9 cellular contexts compared by ENCODE assay signal in the genomic region with DNA sequence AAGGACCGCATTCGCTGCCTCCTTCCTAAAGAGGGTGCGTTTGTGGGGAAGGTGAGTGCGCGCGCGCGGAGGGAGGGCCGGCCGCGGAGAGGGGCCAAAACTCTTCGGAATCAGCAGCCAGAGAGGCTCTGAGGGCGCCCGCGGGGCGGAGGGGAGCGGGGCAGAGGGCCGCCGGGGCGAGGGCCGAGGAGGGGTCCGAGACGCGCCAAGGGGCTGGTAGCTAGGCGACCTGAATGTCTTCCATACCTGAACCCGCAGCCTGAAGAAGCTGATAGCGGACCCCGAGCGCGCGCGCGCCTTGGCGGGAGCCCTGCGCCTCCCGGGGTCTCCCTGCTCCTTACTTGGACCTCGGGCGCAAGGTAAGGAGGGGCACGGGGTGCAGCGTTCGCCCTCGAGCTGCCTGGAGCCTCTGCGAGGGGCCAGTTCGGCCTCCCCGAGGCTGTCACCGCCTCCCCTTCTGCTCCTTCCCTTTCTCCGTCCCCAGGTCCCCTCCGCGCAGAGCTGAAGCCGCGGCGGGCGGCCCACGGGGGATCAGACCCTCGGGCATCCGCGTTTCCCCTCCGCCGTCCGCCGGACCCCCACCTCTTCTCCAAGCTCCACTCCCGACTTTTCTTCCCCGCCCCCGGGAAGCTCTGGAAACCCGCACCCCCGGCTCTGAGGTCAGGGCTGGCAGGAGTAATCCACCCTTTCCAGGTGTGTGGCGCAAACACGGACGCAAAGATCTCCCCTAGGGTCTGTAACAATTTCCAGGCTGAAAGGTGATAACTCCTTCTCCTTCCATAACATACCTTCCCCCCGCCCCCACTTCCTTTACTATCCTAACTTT. TPM values are rescaled to one million over a fixed set of nuclear protein-coding genes. Genes with fewer than 3 reads are reported as not detected.
DNase-seq lines count a peak whose midpoint lies in the region; ATAC-seq, FAIRE-seq and TF ChIP-seq lines count a peak whose summit lies in the region.
"Had no signal": no experiment of that assay in that cellular context is flagged by ENCODE, and none has a peak within 500 bp of the region (broad histone marks: within the 10 kb centered on the region; RNA-seq: fewer than 3 reads in every experiment).

No MANE protein-coding gene starts in this region.

- H3K79me2 ChIP-seq in mammary epithelial cell (ENCODE audit: insufficient read depth, low read length) (no peaks in the 10 kb centered on the region), HepG2 (ENCODE audit: insufficient read depth, low read length) (no peaks in the 10 kb centered on the region)

- no peak overlapping the region for H3K9ac ChIP-seq in mammary epithelial cell (ENCODE audit: insufficient read depth, low read length)
- H3K9ac ChIP-seq in HepG2 (ENCODE audit: insufficient read depth, low read depth, low read length), result no peak overlapping the region

- TF ChIP-seq POLR2A in HepG2 (IDR thresholded peaks at IDR 0.05; ENCODE audit: insufficient read depth in 1 of 2, low read depth in 2 of 2, low read length in 2 of 2), result no peak

- CTCF ChIA-PET in mammary epithelial cell (lab: Charles Lee; ENCODE audit: low non-redundant PET), result no interaction called here
- CTCF ChIA-PET in HepG2 (lab: Yijun Ruan, JAX; ENCODE audit: low intra/inter-chr PET ratio, low total read pairs), result no interaction called here

- dilution Hi-C loops in mammary epithelial cell (cut with HindIII; ENCODE audit: low sequenced_read_pairs), result no loop called here

- 6% methylated on average over 12 of the region's 70 CpGs for WGBS in mammary epithelial cell (ENCODE audit: low coverage, missing lambda C conversion rate)
- WGBS in HepG2 (ENCODE audit: low lambda C conversion rate), result 14% methylated on average over 45 of the region's 70 CpGs

- TF ChIP-seq EP300 in HepG2 (IDR thresholded peaks at IDR 0.05; ENCODE audit: low read depth in 2 of 2, low read length in 2 of 2), result no peak
- TF ChIP-seq EP300 in HepG2 (CRISPR knock-in tag; IDR thresholded peaks at IDR 0.05; ENCODE audit: borderline replicate concordance), result no peak

- H3K27ac ChIP-seq in mammary epithelial cell (ENCODE audit: insufficient read depth, low read depth, low read length), result no peak overlapping the region
- H3K27ac ChIP-seq in HepG2 (ENCODE audit: extremely low read length, insufficient read depth, low read length), result no peak overlapping the region
- H3K27ac ChIP-seq in upper lobe of right lung, result no peak overlapping the region
- H3K27ac ChIP-seq: tibial nerve had no signal

- H3K9me3 ChIP-seq in mammary epithelial cell (replicated peaks; ENCODE audit: insufficient read depth, low read length), result no peaks in the 10 kb centered on the region
- H3K9me3 ChIP-seq in HepG2 (ENCODE audit: low read length), result no peaks in the 10 kb centered on the region
- H3K9me3 ChIP-seq in upper lobe of right lung, result no peaks in the 10 kb centered on the region
- H3K9me3 ChIP-seq: tibial nerve had no signal

- H3K36me3 ChIP-seq in mammary epithelial cell (ENCODE audit: insufficient read depth, low read length), result no peaks in the 10 kb centered on the region
- no peaks in the 10 kb centered on the region for H3K36me3 ChIP-seq in HepG2 (replicated peaks in 1 of 2; ENCODE audit: control insufficient read depth in 1 of 2, insufficient read depth in 2 of 2, low read length in 2 of 2)
- no peaks in the 10 kb centered on the region for H3K36me3 ChIP-seq in upper lobe of right lung
- H3K36me3 ChIP-seq: tibial nerve had no signal

- no peak for DNase-seq in Right ventricle myocardium superior
- DNase-seq in Right ventricle myocardium inferior (ENCODE audit: missing footprints), result no peak
- DNase-seq in mammary epithelial cell, result peak; percentile 21
- no peak for DNase-seq in HepG2 (ENCODE audit: low spot score)
- no peak for DNase-seq in upper lobe of right lung
- DNase-seq in kidney glomerular epithelial cell (lab: John Stamatoyannopoulos, UW), result no peak
- no peak for DNase-seq in medulla oblongata (ENCODE audit: extremely low spot score)
- DNase-seq in activated CD4-positive, alpha-beta T cell treated with anti-CD3 and anti-CD28 coated beads, Interleukin-2, amount 50 U/mL, for 48 hours, result no peak

- no peak for FAIRE-seq in HepG2 (lab: Jason Lieb, UNC)

- peak overlapping the region; percentile 99 for H3K4me2 ChIP-seq in mammary epithelial cell (ENCODE audit: insufficient read depth, low read depth, low read length)
- peak overlapping the region; percentile 64 for H3K4me2 ChIP-seq in HepG2 (ENCODE audit: low read depth, low read length)

- no peak for TF ChIP-seq RAD21 in HepG2 (CRISPR knock-in tag; IDR thresholded peaks at IDR 0.05)

- H3K4me1 ChIP-seq in mammary epithelial cell (ENCODE audit: insufficient read depth, low read length) (peaks cover 18% of the 10 kb centered on the region), HepG2 (ENCODE audit: insufficient read depth, low read length) (0 out of 2 replicates have a peak, but pooled peaks cover 13% of the 10 kb centered on the region), upper lobe of right lung (peaks cover 8% of the 10 kb centered on the region)

- H3K27me3 ChIP-seq in mammary epithelial cell (ENCODE audit: insufficient read depth, low read length) (no peaks in the 10 kb centered on the region), HepG2 (ENCODE audit: control insufficient read depth in 1 of 2, insufficient read depth in 2 of 2, low read length in 2 of 2) (peaks cover 5 to 40% of the 10 kb centered on the region in 2 experiments; a peak in 4 of 5 replicates), upper lobe of right lung (peaks cover 33% of the 10 kb centered on the region)

- BruUV-seq in mammary epithelial cell (replicated peaks; lab: Mats Ljungman, UMichigan), result no TSS peak
- no TSS peak for BruUV-seq in HepG2 (replicated peaks; lab: Mats Ljungman, UMichigan)

- ATAC-seq in Right ventricle myocardium superior (ENCODE audit: poor library complexity), result peak; percentile 52
- no peak for ATAC-seq in Right ventricle myocardium inferior
- peak; percentile 64 for ATAC-seq in HepG2
- ATAC-seq in upper lobe of right lung, result peak; percentile 35

- POLR2A ChIA-PET in HepG2 (lab: Yijun Ruan, JAX), result no interaction called here

- no peak for TF ChIP-seq CTCF in mammary epithelial cell (conservative IDR thresholded peaks at IDR 0.05 in 1 of 2, IDR thresholded peaks at IDR 0.05 in 1 of 2; ENCODE audit: extremely low read depth in 1 of 2, insufficient read depth in 1 of 2, low read depth in 1 of 2, low read length in 2 of 2)
- no peak for TF ChIP-seq CTCF in HepG2 (CRISPR knock-in tag; IDR thresholded peaks at IDR 0.05)
- TF ChIP-seq CTCF in upper lobe of right lung (IDR thresholded peaks at IDR 0.05), result no peak

- in situ Hi-C loops in mammary epithelial cell (cut with MboI; ENCODE audit: low sequenced_read_pairs in 2 of 2), result no loop called here
- in situ Hi-C loops in HepG2 (cut with HindIII; ENCODE audit: extremely low pct_ligation_motif_present, low pct_unique_long_range_greater_than_20kb), result no loop called here

- no peaks in the 10 kb centered on the region for H4K20me1 ChIP-seq in mammary epithelial cell (ENCODE audit: insufficient read depth, low read length)
- no peaks in the 10 kb centered on the region for H4K20me1 ChIP-seq in HepG2 (ENCODE audit: insufficient read depth, low read length)

- H3K4me3 ChIP-seq in mammary epithelial cell (replicated peaks in 1 of 3; ENCODE audit: insufficient read depth in 1 of 3, low read depth in 2 of 3, low read length in 3 of 3) (peak overlapping the region; percentile 53 to 59 (median 58)), HepG2 (replicated peaks in 1 of 3; ENCODE audit: insufficient read depth in 1 of 3, low read depth in 2 of 3, low read length in 3 of 3) (peak overlapping the region; percentile 45 to 66 (median 47)), upper lobe of right lung (peak overlapping the region; percentile 31)

- intact Hi-C loops in Right ventricle myocardium superior (cut with DNase I), result no loop called here
- intact Hi-C loops in Right ventricle myocardium inferior (cut with DNase I), result no loop called here
- intact Hi-C loops in mammary epithelial cell (cut with micrococcal nuclease), result no loop called here
- intact Hi-C loops in HepG2 (cut with micrococcal nuclease; ENCODE audit: unreplicated experiment), result no loop called here
- intact Hi-C loops in upper lobe of right lung (cut with DNase I), result no loop called here

- H2AFZ ChIP-seq in mammary epithelial cell (ENCODE audit: low read depth, low read length), result peak overlapping the region; percentile 94
- no peak overlapping the region for H2AFZ ChIP-seq in HepG2 (ENCODE audit: low read length)

TF ChIP-seq in HepG2, 621 proteins besides CTCF, POLR2A, EP300 and RAD21 (continues in another document):
- TF ChIP-seq SIN3B (IDR thresholded peaks at IDR 0.05; ENCODE audit: low read length), result no peak
- no peak for TF ChIP-seq PCBP2 (optimal IDR thresholded peaks at IDR 0.05; ENCODE audit: low read depth, low read length, poor library complexity, severe bottlenecking)
- peak; percentile 9 for TF ChIP-seq HNRNPK (IDR thresholded peaks at IDR 0.05; ENCODE audit: low read depth, low read length, poor library complexity, severe bottlenecking)

RNA-seq across cellular contexts. Expression of a gene that starts 13.1 kb away (rescaled TPM):
- total RNA-seq in Right ventricle myocardium superior, result 63.0 TPM
- total RNA-seq in Right ventricle myocardium inferior, result 68.6 TPM
- 100 to 1,000 TPM in 1 of 2 donors, 10 to 100 TPM in 1; 34.5 to 103 TPM for total RNA-seq in mammary epithelial cell
- 48.1 TPM for polyA plus RNA-seq in mammary epithelial cell
- polyA minus RNA-seq in mammary epithelial cell, result 11.0 TPM
- 276 and 337 TPM in 2 replicates for total RNA-seq in HepG2 (2016; rRNA removed; fragmentation: Illumina TruSeq; extraction: Trizol)
- 68.9 and 76.9 TPM in 2 replicates for total RNA-seq in HepG2 (2016; cell fraction: cytosol; rRNA removed; fragmentation: Illumina TruSeq; extraction: Trizol; ENCODE audit: low read depth)
- 276 and 351 TPM in 2 replicates for total RNA-seq in HepG2 (2016; cell fraction: insoluble cytoplasmic fraction; rRNA removed; fragmentation: Illumina TruSeq; extraction: Trizol)
- 124 and 136 TPM in 2 replicates for total RNA-seq in HepG2 (2016; cell fraction: membrane; rRNA removed; fragmentation: Illumina TruSeq; extraction: Trizol)
- total RNA-seq in HepG2 (2016; cell fraction: nucleus; rRNA removed; fragmentation: Illumina TruSeq; extraction: Trizol), result 126 and 142 TPM in 2 replicates
- 31.1 and 53.2 TPM in 2 replicates for polyA plus RNA-seq in HepG2 (2011; rRNA removed)
- polyA plus RNA-seq in HepG2 (2011; cell fraction: cytosol; rRNA removed), result 20.2 and 27.2 TPM in 2 replicates
- polyA plus RNA-seq in HepG2 (2011; cell fraction: nucleus; rRNA removed), result 13.2 and 13.8 TPM in 2 replicates
- 72.9 and 102 TPM in 2 replicates for polyA plus RNA-seq in HepG2 (2012)
- 25.0 and 25.1 TPM in 2 replicates for polyA plus RNA-seq in HepG2 (2016; cell fraction: cytosol; fragmentation: Illumina TruSeq; extraction: Trizol; ENCODE audit: low read depth)
- polyA plus RNA-seq in HepG2 (2016; cell fraction: insoluble cytoplasmic fraction; fragmentation: Illumina TruSeq; extraction: Trizol; ENCODE audit: low read depth), result 324 and 341 TPM in 2 replicates
- polyA plus RNA-seq in HepG2 (2016; cell fraction: membrane; fragmentation: Illumina TruSeq; extraction: Trizol; ENCODE audit: low read depth), result 76.9 and 85.9 TPM in 2 replicates
- polyA plus RNA-seq in HepG2 (2016; cell fraction: nucleus; fragmentation: Illumina TruSeq; extraction: Trizol; ENCODE audit: insufficient read depth, low read depth), result 161 and 166 TPM in 2 replicates
- 11.9 and 13.7 TPM in 2 replicates for polyA minus RNA-seq in HepG2 (2011; rRNA and poly(A)+ RNA removed; ENCODE audit: low replicate concordance)
- polyA minus RNA-seq in HepG2 (2011; cell fraction: cytosol; rRNA and poly(A)+ RNA removed), result 47.9 and 59.4 TPM in 2 replicates
- 43.8 and 51.2 TPM in 2 replicates for polyA minus RNA-seq in HepG2 (2011; cell fraction: nucleus; rRNA and poly(A)+ RNA removed)
- total RNA-seq in upper lobe of right lung, result 64.9 TPM
